ENCODE assay signal across 8 cellular contexts in the genomic region with DNA sequence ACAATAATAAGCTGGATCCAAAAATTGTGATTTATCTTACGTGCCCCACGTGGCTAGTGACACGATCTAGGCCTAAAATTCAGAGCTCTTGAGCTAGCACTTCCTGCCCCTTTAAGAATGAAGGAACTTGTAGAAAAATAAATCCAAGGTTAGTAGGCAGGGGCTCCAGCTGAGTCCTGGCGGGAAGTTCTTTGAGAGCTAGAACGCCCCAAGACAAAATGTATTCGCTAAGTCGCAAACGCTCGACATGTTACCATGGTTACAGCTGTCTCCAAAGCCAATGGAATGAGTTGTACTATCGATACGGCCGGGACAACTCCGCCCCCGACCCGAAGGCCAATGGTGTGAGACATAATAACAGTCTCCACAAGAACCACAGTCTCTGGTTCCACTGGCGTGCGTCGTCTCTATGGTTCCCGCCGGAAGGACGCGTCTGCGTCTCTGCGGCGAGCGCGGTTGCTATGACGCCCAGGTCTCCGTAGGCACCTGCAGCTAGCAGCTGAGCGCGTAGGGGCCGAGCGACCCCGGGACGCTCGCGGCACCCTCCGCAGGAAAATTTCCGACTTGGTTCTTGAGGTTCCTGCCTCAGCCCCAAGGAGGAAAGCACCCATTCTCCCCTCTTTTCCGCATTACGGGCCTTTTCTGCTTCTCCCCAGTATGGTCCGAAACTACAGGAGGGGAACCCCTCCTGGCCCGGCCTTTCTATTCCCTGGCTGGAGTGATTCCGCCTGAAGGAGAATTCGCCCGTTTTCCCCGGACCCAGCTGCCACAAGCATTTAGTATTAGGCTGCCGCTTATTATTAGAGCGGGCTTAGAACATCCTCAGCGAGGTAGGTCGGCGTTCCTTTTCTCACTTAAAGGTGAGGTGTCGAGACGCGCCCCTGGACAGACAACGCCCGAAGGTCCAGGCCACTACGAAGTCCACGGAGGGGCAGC. TPM values are rescaled to one million over a fixed set of nuclear protein-coding genes. Genes with fewer than 3 reads are reported as not detected.
A peak's percentile ranks its signal among the peaks of the same experiment; 100 is the strongest.
DNase-seq lines count a peak whose midpoint lies in the region; ATAC-seq, FAIRE-seq and TF ChIP-seq lines count a peak whose summit lies in the region.

TSS of gene CCDC30 (plus strand) at position 459 of the 936 bp plus-strand sequence. CDS start 17,266 bp downstream, outside the sequence.

- in situ Hi-C loops in HepG2 (cut with HindIII; ENCODE audit: extremely low pct_ligation_motif_present, low pct_unique_long_range_greater_than_20kb): no loop called here

- peak; percentile 98 for FAIRE-seq in HepG2 (lab: Jason Lieb, UNC)

- no peak for TF ChIP-seq EP300 in HepG2 (IDR thresholded peaks at IDR 0.05; ENCODE audit: low read depth in 2 of 2, low read length in 2 of 2)
- no peak for TF ChIP-seq EP300 in HepG2 (CRISPR knock-in tag; IDR thresholded peaks at IDR 0.05; ENCODE audit: borderline replicate concordance)

- peaks cover 28 to 38% (median 32%) of the 10 kb centered on the region in 11 experiments for H3K36me3 ChIP-seq in BLaER1 treated with 17β-estradiol and CSF1 and Interleukin-3, amounts not matched to agents 10 nM and 100 nM
- H3K36me3 ChIP-seq in HepG2 (replicated peaks in 1 of 2; ENCODE audit: control insufficient read depth in 1 of 2, insufficient read depth in 2 of 2, low read length in 2 of 2): peaks cover 0 to 6% of the 10 kb centered on the region in 2 experiments; a peak in 2 of 5 replicates

- TF ChIP-seq POLR2A in HepG2 (IDR thresholded peaks at IDR 0.05; ENCODE audit: insufficient read depth in 1 of 2, low read depth in 2 of 2, low read length in 2 of 2): 0 out of 4 replicates have a peak, but pooled peaks of 1 of the 2 experiments have one; percentile 31

- CTCF ChIA-PET in HepG2 (lab: Yijun Ruan, JAX; ENCODE audit: low intra/inter-chr PET ratio, low total read pairs): no interaction called here

- BruUV-seq in HepG2 (replicated peaks; lab: Mats Ljungman, UMichigan): no TSS peak

- no peak within 1 kb of the TSS for H2AFZ ChIP-seq in HepG2 (ENCODE audit: low read length)

- H3K79me2 ChIP-seq in HepG2 (ENCODE audit: insufficient read depth, low read length): peaks cover 4% of the 10 kb centered on the region

- H3K4me3 ChIP-seq in BLaER1 treated with 17β-estradiol and CSF1 and Interleukin-3, amounts not matched to agents 10 nM and 100 nM: peak within 1 kb of the TSS; percentile 61 to 81 (median 70)
- H3K4me3 ChIP-seq in HepG2 (replicated peaks in 1 of 3; ENCODE audit: insufficient read depth in 1 of 3, low read depth in 2 of 3, low read length in 3 of 3): peak within 1 kb of the TSS; percentile 65 to 85 (median 70)

- no peak for TF ChIP-seq RAD21 in HepG2 (CRISPR knock-in tag; IDR thresholded peaks at IDR 0.05)

- POLR2A ChIA-PET in HepG2 (lab: Yijun Ruan, JAX): no interaction called here

- H3K4me1 ChIP-seq in BLaER1 treated with 17β-estradiol and CSF1 and Interleukin-3, amounts not matched to agents 10 nM and 100 nM: peaks cover 22 to 36% (median 32%) of the 10 kb centered on the region in 10 experiments
- peaks cover 43% of the 10 kb centered on the region for H3K4me1 ChIP-seq in HepG2 (ENCODE audit: insufficient read depth, low read length)

- H3K4me2 ChIP-seq in BLaER1 treated with 17β-estradiol and CSF1 and Interleukin-3, amounts not matched to agents 10 nM and 100 nM: peak within 1 kb of the TSS; percentile 80 to 97 (median 89)
- peak within 1 kb of the TSS; percentile 88 for H3K4me2 ChIP-seq in HepG2 (ENCODE audit: low read depth, low read length)

- intact Hi-C loops in HepG2 (cut with micrococcal nuclease; ENCODE audit: unreplicated experiment): loop anchor here (5.0 kb wide), 1 partner anchor 126 kb away; the partner anchor contains the start of gene FOXJ3

- ATAC-seq in GM19397 (IDR thresholded peaks at IDR 0.05; ENCODE audit: unreplicated experiment): peak; percentile 99
- ATAC-seq in HG03558 (IDR thresholded peaks at IDR 0.05; ENCODE audit: extremely low read depth, unreplicated experiment): peak; percentile 96
- peak; percentile 99 for ATAC-seq in HepG2

- no peak for TF ChIP-seq CTCF in HepG2 (CRISPR knock-in tag; IDR thresholded peaks at IDR 0.05)

- peaks cover 0 to 14% (median 10%) of the 10 kb centered on the region in 11 experiments; a peak in 10 of 22 replicates for H3K27me3 ChIP-seq in BLaER1 treated with 17β-estradiol and CSF1 and Interleukin-3, amounts not matched to agents 10 nM and 100 nM
- H3K27me3 ChIP-seq in HepG2 (ENCODE audit: control insufficient read depth in 1 of 2, insufficient read depth in 2 of 2, low read length in 2 of 2): no peaks in the 10 kb centered on the region

- peak within 1 kb of the TSS in 4 of 11 experiments; percentile 19 to 70 (median 40); a peak in 5 of 22 replicates for H3K27ac ChIP-seq in BLaER1 treated with 17β-estradiol and CSF1 and Interleukin-3, amounts not matched to agents 10 nM and 100 nM
- peak within 1 kb of the TSS; percentile 54 for H3K27ac ChIP-seq in HepG2 (ENCODE audit: extremely low read length, insufficient read depth, low read length)

- DNase-seq in NCI-H748 (lab: John Stamatoyannopoulos, UW; ENCODE audit: unreplicated experiment) (peak; percentile 100), dermis microvascular lymphatic vessel endothelial cell (ENCODE audit: low read depth in 2 of 2) (peak; percentile 96 to 97), HepG2 (ENCODE audit: low spot score) (peak; percentile 97)
- DNase-seq in activated CD4-positive, alpha-beta T cell treated with anti-CD3 and anti-CD28 coated beads, Interleukin-2, amount 50 U/mL, for 4 hours: peak; percentile 95 to 96
- DNase-seq in stimulated activated CD4-positive, alpha-beta T cell treated with anti-CD3 and anti-CD28 coated beads, Interleukin-2, amount 100 ng/mL, for 4 hours (ENCODE audit: low read depth): peak; percentile 94

- H3K9me3 ChIP-seq in BLaER1 treated with 17β-estradiol and CSF1 and Interleukin-3, amounts not matched to agents 10 nM and 100 nM (replicated peaks in 1 of 11): no peaks in the 10 kb centered on the region
- H3K9me3 ChIP-seq in HepG2 (ENCODE audit: low read length): no peaks in the 10 kb centered on the region

- 5% methylated on average over 20 of the region's 59 CpGs for WGBS in HepG2 (ENCODE audit: low lambda C conversion rate)

- peak within 1 kb of the TSS; percentile 35 to 71 (median 64); a peak in 21 of 22 replicates for H3K9ac ChIP-seq in BLaER1 treated with 17β-estradiol and CSF1 and Interleukin-3, amounts not matched to agents 10 nM and 100 nM
- peak within 1 kb of the TSS; percentile 50 for H3K9ac ChIP-seq in HepG2 (ENCODE audit: insufficient read depth, low read depth, low read length)

- H4K20me1 ChIP-seq in BLaER1 treated with 17β-estradiol and CSF1 and Interleukin-3, amounts not matched to agents 10 nM and 100 nM: no peaks in the 10 kb centered on the region; a peak in 1 of 22 replicates
- no peaks in the 10 kb centered on the region for H4K20me1 ChIP-seq in HepG2 (ENCODE audit: insufficient read depth, low read length)

TF ChIP-seq in HepG2, 621 proteins besides CTCF, POLR2A, EP300 and RAD21 (continues in another document):
- TF ChIP-seq HINFP (CRISPR knock-in tag; IDR thresholded peaks at IDR 0.05; ENCODE audit: low read depth): no peak
- no peak for TF ChIP-seq PAF1 (CRISPR knock-in tag; IDR thresholded peaks at IDR 0.05)
- peak; percentile 99 for TF ChIP-seq RFX1 (IDR thresholded peaks at IDR 0.05)
- TF ChIP-seq HMG20A (CRISPR knock-in tag; IDR thresholded peaks at IDR 0.05; ENCODE audit: borderline replicate concordance): no peak
- no peak for TF ChIP-seq CBX5 (CRISPR knock-in tag; IDR thresholded peaks at IDR 0.05; ENCODE audit: borderline replicate concordance)
- peak; percentile 64; the same call in 1 of the 2 replicates for TF ChIP-seq SIN3B (IDR thresholded peaks at IDR 0.05; ENCODE audit: low read length)
- no peak for TF ChIP-seq GLI4 (CRISPR knock-in tag; IDR thresholded peaks at IDR 0.05; ENCODE audit: borderline replicate concordance)
- TF ChIP-seq ZNF619 (CRISPR knock-in tag; IDR thresholded peaks at IDR 0.05): 0 out of 2 replicates have a peak, but pooled peaks have one; percentile 31
- no peak for TF ChIP-seq POLR2AphosphoS5 (IDR thresholded peaks at IDR 0.05; ENCODE audit: low read depth, low read length)

RNA-seq across cellular contexts. Expression of gene CCDC30, which starts in this region (rescaled TPM):
- total RNA-seq in dermis microvascular lymphatic vessel endothelial cell: 0.25 and 0.26 TPM in 2 replicates
- total RNA-seq in HepG2 (2016; rRNA removed; fragmentation: Illumina TruSeq; extraction: Trizol): 0.77 and 1.2 TPM in 2 replicates
- 0.26 and 0.91 TPM in 2 replicates for total RNA-seq in HepG2 (2016; cell fraction: cytosol; rRNA removed; fragmentation: Illumina TruSeq; extraction: Trizol; ENCODE audit: low read depth)
- total RNA-seq in HepG2 (2016; cell fraction: insoluble cytoplasmic fraction; rRNA removed; fragmentation: Illumina TruSeq; extraction: Trizol): 0.56 and 0.84 TPM in 2 replicates
- total RNA-seq in HepG2 (2016; cell fraction: membrane; rRNA removed; fragmentation: Illumina TruSeq; extraction: Trizol): 0.48 and 0.74 TPM in 2 replicates
- 1.5 and 2.3 TPM in 2 replicates for total RNA-seq in HepG2 (2016; cell fraction: nucleus; rRNA removed; fragmentation: Illumina TruSeq; extraction: Trizol)
- polyA plus RNA-seq in HepG2 (2011; rRNA removed): 0.25 and 0.29 TPM in 2 replicates
- polyA plus RNA-seq in HepG2 (2011; cell fraction: cytosol; rRNA removed): 0.17 and 0.37 TPM in 2 replicates
- polyA plus RNA-seq in HepG2 (2011; cell fraction: nucleus; rRNA removed): 0.76 and 1.2 TPM in 2 replicates
- polyA plus RNA-seq in HepG2 (2012): 0.66 and 1.2 TPM in 2 replicates
- 0.37 and 1.2 TPM in 2 replicates for polyA plus RNA-seq in HepG2 (2016; cell fraction: cytosol; fragmentation: Illumina TruSeq; extraction: Trizol; ENCODE audit: low read depth)
- polyA plus RNA-seq in HepG2 (2016; cell fraction: insoluble cytoplasmic fraction; fragmentation: Illumina TruSeq; extraction: Trizol; ENCODE audit: low read depth): 0.90 and 1.1 TPM in 2 replicates
- polyA plus RNA-seq in HepG2 (2016; cell fraction: membrane; fragmentation: Illumina TruSeq; extraction: Trizol; ENCODE audit: low read depth): 0.55 and 1.2 TPM in 2 replicates
- polyA plus RNA-seq in HepG2 (2016; cell fraction: nucleus; fragmentation: Illumina TruSeq; extraction: Trizol; ENCODE audit: insufficient read depth, low read depth): 4.6 and 5.3 TPM in 2 replicates
- 0.50 and 1.3 TPM in 2 replicates for polyA minus RNA-seq in HepG2 (2011; rRNA and poly(A)+ RNA removed; ENCODE audit: low replicate concordance)
- 0.89 TPM in 1 of 2 replicates, not detected in the other for polyA minus RNA-seq in HepG2 (2011; cell fraction: cytosol; rRNA and poly(A)+ RNA removed)
- polyA minus RNA-seq in HepG2 (2011; cell fraction: nucleus; rRNA and poly(A)+ RNA removed): 3.7 and 5.3 TPM in 2 replicates

Comparison
In these comparisons a context has a peak if more than half of its experiments do, and no peak if none do; other contexts are left out.
1. Peak in DNase-seq in dermis microvascular lymphatic vessel endothelial cell; RNA of the gene not detected or under 1 TPM.